8 cellular contexts compared by ENCODE assay signal in the genomic region with DNA sequence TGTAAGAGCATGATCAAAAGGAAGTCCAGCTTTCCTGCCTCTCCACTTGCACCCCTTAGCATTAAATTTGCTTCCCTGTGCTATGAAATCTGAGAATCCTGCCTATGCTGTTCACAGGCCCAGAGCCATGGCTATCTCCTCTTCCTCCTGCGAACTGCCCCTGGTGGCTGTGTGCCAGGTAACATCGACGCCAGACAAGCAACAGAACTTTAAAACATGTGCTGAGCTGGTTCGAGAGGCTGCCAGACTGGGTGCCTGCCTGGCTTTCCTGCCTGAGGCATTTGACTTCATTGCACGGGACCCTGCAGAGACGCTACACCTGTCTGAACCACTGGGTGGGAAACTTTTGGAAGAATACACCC. TPM values are rescaled to one million over a fixed set of nuclear protein-coding genes. Genes with fewer than 3 reads are reported as not detected.
DNase-seq lines count a peak whose midpoint lies in the region; ATAC-seq, FAIRE-seq and TF ChIP-seq lines count a peak whose summit lies in the region.

No MANE protein-coding gene starts in this region.

- H3K27me3 ChIP-seq in SU-DHL-6 (ENCODE audit: low read length), result no peaks in the 10 kb centered on the region
- no peaks in the 10 kb centered on the region for H3K27me3 ChIP-seq in neural progenitor cell

- H3K4me1 ChIP-seq in neural progenitor cell, result peaks cover 11% of the 10 kb centered on the region

- peaks cover 7% of the 10 kb centered on the region for H3K27me3 Mint-ChIP-seq in neural progenitor cell (ENCODE audit: insufficient read depth, low read depth)

- no peak for ATAC-seq in HG02885 (IDR thresholded peaks at IDR 0.05; ENCODE audit: poor library complexity, unreplicated experiment)

- DNase-seq in epithelial cell of proximal tubule (ENCODE audit: low read depth) (no peak), neural progenitor cell (ENCODE audit: low spot score) (peak; percentile 22), SK-N-DZ (ENCODE audit: low spot score) (no peak), NCI-H446 treated with DMSO at 0.1 percent for 48 hours (lab: John Stamatoyannopoulos, UW) (no peak), D721Med (ENCODE audit: insufficient read length, low spot score) (no peak)

- H3K36me3 ChIP-seq in SU-DHL-6 (ENCODE audit: low read length) (0 out of 2 replicates have a peak, but pooled peaks cover 4% of the 10 kb centered on the region), neural progenitor cell (no peaks in the 10 kb centered on the region)

- H3K4me2 ChIP-seq in SU-DHL-6 (ENCODE audit: low read depth, low read length, poor library complexity, severe bottlenecking), result peak overlapping the region; percentile 73
- peak overlapping the region; percentile 92 for H3K4me2 ChIP-seq in neural progenitor cell

- peak overlapping the region; percentile 48 for H3K27ac ChIP-seq in SU-DHL-6 (ENCODE audit: low read depth, low read length)
- H3K27ac ChIP-seq in neural progenitor cell, result no peak overlapping the region

- H3K36me3 Mint-ChIP-seq in neural progenitor cell, result peaks cover 24% of the 10 kb centered on the region

- H3K79me2 ChIP-seq in SU-DHL-6 (ENCODE audit: insufficient read depth, low read length) (peaks cover 47% of the 10 kb centered on the region), neural progenitor cell (ENCODE audit: low read depth) (peaks cover 54% of the 10 kb centered on the region)

- peak overlapping the region; percentile 82 for H3K4me3 ChIP-seq in SU-DHL-6 (ENCODE audit: insufficient read depth, low read length, poor library complexity, severe bottlenecking)
- H3K4me3 ChIP-seq in epithelial cell of proximal tubule (ENCODE audit: low read depth, low read length), result peak overlapping the region; percentile 86
- peak overlapping the region; percentile 72 for H3K4me3 ChIP-seq in neural progenitor cell

- FAIRE-seq in D721Med (lab: Jason Lieb, UNC), result no peak

- H3K4me1 Mint-ChIP-seq in neural progenitor cell, result peaks cover 27% of the 10 kb centered on the region

- H3K9me3 ChIP-seq in SU-DHL-6 (ENCODE audit: insufficient read depth, low read length) (no peaks in the 10 kb centered on the region), neural progenitor cell (ENCODE audit: low read depth) (no peaks in the 10 kb centered on the region)

- H2AFZ ChIP-seq in SU-DHL-6 (ENCODE audit: low read depth, low read length, severe bottlenecking) (no peak overlapping the region), neural progenitor cell (replicated peaks) (no peak overlapping the region)

- H3K9ac ChIP-seq in SU-DHL-6 (ENCODE audit: low read length) (peak overlapping the region; percentile 73), neural progenitor cell (no peak overlapping the region)

- peak overlapping the region; percentile 95 for H3K27ac Mint-ChIP-seq in neural progenitor cell

- peak overlapping the region; percentile 97 for H3K4me3 Mint-ChIP-seq in neural progenitor cell

- H3K9me3 Mint-ChIP-seq in neural progenitor cell, result no peaks in the 10 kb centered on the region

- peaks cover 8% of the 10 kb centered on the region; the same call in 1 of the 2 replicates for H3F3A ChIP-seq in SU-DHL-6 (ENCODE audit: insufficient read depth)
- H3F3A ChIP-seq in neural progenitor cell (ENCODE audit: low read depth), result peaks cover 32% of the 10 kb centered on the region

- peak; percentile 25 for TF ChIP-seq CTCF in GM12873 (IDR thresholded peaks at IDR 0.05; ENCODE audit: insufficient read depth, low read depth, low read length, missing control alignments)
- no peak for TF ChIP-seq CTCF in SU-DHL-6 (IDR thresholded peaks at IDR 0.05; ENCODE audit: insufficient read depth, low read length, poor library complexity, severe bottlenecking)
- TF ChIP-seq CTCF in epithelial cell of proximal tubule (conservative IDR thresholded peaks at IDR 0.05; ENCODE audit: low read depth, low read length), result no peak
- peak; percentile 10 for TF ChIP-seq CTCF in neural progenitor cell (IDR thresholded peaks at IDR 0.05)
- no peak for TF ChIP-seq CTCF in D721Med (IDR thresholded peaks at IDR 0.05; ENCODE audit: insufficient read depth, missing control alignments)

- H4K20me1 ChIP-seq in SU-DHL-6 (ENCODE audit: low read depth, low read length), result no peaks in the 10 kb centered on the region
- peaks cover 15% of the 10 kb centered on the region for H4K20me1 ChIP-seq in neural progenitor cell (ENCODE audit: low read depth)

- H3K9me2 ChIP-seq in SU-DHL-6 (replicated peaks; ENCODE audit: insufficient read depth, low read length), result no peaks in the 10 kb centered on the region

RNA-seq across cellular contexts. Expression of a gene that starts 1.1 kb away (rescaled TPM):
- total RNA-seq in epithelial cell of proximal tubule (34.2 and 55.9 TPM in 2 replicates), neural progenitor cell (ENCODE audit: low replicate concordance) (39.5 and 46.3 TPM in 2 replicates)
- polyA plus RNA-seq in SK-N-DZ (2014; cell fraction: cytosol; rRNA removed), result 46.6 and 48.7 TPM in 2 replicates
- 70.0 and 87.7 TPM in 2 replicates for polyA plus RNA-seq in SK-N-DZ (2014; cell fraction: nucleus; rRNA removed)

RNA-seq across cellular contexts. Expression of a gene that starts 1.2 kb away (rescaled TPM):
- total RNA-seq in epithelial cell of proximal tubule, result 102 and 103 TPM in 2 replicates
- 57.6 and 74.1 TPM in 2 replicates for total RNA-seq in neural progenitor cell (ENCODE audit: low replicate concordance)
- 99.2 and 137 TPM in 2 replicates for polyA plus RNA-seq in SK-N-DZ (2014; cell fraction: cytosol; rRNA removed)
- 53.3 and 65.6 TPM in 2 replicates for polyA plus RNA-seq in SK-N-DZ (2014; cell fraction: nucleus; rRNA removed)

RNA-seq across cellular contexts. Expression of a gene that starts 13.5 kb away (rescaled TPM):
- total RNA-seq in epithelial cell of proximal tubule, result 22.8 and 24.7 TPM in 2 replicates
- total RNA-seq in neural progenitor cell (ENCODE audit: low replicate concordance), result 29.7 and 34.8 TPM in 2 replicates
- 22.1 and 29.9 TPM in 2 replicates for polyA plus RNA-seq in SK-N-DZ (2014; cell fraction: cytosol; rRNA removed)
- polyA plus RNA-seq in SK-N-DZ (2014; cell fraction: nucleus; rRNA removed), result 15.3 and 16.5 TPM in 2 replicates

RNA-seq across cellular contexts. Expression of a gene that starts 20.8 kb away (rescaled TPM):
- total RNA-seq in epithelial cell of proximal tubule (2.6 and 6.5 TPM in 2 replicates), neural progenitor cell (ENCODE audit: low replicate concordance) (12.6 and 22.6 TPM in 2 replicates)
- 1.4 and 1.8 TPM in 2 replicates for polyA plus RNA-seq in SK-N-DZ (2014; cell fraction: cytosol; rRNA removed)
- polyA plus RNA-seq in SK-N-DZ (2014; cell fraction: nucleus; rRNA removed), result 3.1 and 3.9 TPM in 2 replicates

RNA-seq across cellular contexts. Expression of a gene that starts 29.6 kb away (rescaled TPM):
- total RNA-seq in epithelial cell of proximal tubule, result 3.0 and 6.1 TPM in 2 replicates
- total RNA-seq in neural progenitor cell (ENCODE audit: low replicate concordance), result 0.06 TPM in 1 of 2 replicates, not detected in the other
- not detected in 2 replicates for polyA plus RNA-seq in SK-N-DZ (2014; cell fraction: cytosol; rRNA removed)
- polyA plus RNA-seq in SK-N-DZ (2014; cell fraction: nucleus; rRNA removed), result not detected in 2 replicates

Comparison
In these comparisons a context has a peak if more than half of its experiments do, and no peak if none do; other contexts are left out.
1. CTCF ChIP-seq: peak in GM12873 (single experiment) and neural progenitor cell (single experiment); none in SU-DHL-6 (single experiment), epithelial cell of proximal tubule (single experiment) and D721Med (single experiment).
2. Peak in every context shown above with its lines, with median percentiles within 50 percentile points of each other: H3K4me3 ChIP-seq.